In the genomic region with DNA sequence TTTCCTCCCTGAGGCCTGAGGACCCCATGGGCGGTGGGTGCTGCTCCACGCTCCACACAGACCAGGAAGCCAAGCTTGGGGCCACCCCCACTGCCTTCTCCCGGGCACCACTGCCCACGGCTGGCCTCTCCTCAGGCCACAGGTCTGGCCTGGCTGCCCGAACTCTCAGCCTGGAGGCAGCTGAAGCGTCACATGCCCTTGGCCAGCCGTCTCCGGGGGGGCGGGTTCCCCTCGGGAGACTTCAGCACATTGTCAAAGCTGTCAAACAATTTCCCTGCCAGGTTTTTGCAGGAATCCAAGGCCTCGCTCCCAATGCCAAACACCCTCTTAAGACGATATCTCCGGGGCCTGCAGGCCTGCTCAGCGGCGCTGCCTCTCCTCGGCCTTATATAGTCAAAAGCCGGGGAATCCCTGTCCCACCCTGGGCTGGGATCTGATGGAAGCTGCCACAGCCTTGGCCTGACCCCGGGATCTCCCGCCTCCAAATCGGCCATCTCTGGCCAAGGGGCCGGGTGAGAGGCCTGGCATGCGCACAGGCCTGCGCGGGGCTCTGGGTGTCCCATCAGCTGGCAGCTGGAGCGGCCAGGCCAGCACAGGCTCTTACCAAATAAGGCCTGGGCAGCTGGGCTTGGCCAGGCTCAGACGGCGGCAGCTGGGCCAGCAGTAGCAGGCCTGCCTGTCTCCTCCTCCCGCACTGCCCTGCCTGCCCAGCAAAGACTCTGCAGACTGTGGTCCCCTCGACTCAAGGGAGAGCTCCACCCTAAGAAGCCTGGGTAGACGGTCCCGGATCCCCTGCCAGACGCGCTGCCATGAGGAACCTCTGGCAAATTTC, we compare ENCODE assay signal across 8 cellular contexts. TPM values are rescaled to one million over a fixed set of nuclear protein-coding genes. Genes with fewer than 3 reads are reported as not detected.
DNase-seq lines count a peak whose midpoint lies in the region; ATAC-seq and TF ChIP-seq lines count a peak whose summit lies in the region.

No MANE protein-coding gene starts in this region.

- H3K27me3 Mint-ChIP-seq in CD4-positive, alpha-beta T cell = no peaks in the 10 kb centered on the region

- intact Hi-C loops in head of caudate nucleus (cut with DNase I) = loop anchor here (5.0 kb wide), 1 partner anchor 44 kb away; no protein-coding TSS in a partner anchor
- intact Hi-C loops in CD4-positive, alpha-beta T cell (cut with DNase I, micrococcal nuclease) = no loop called here

- peak overlapping the region; percentile 46 for H3K27ac ChIP-seq in RWPE1
- no peak overlapping the region for H3K27ac ChIP-seq in CD4-positive, alpha-beta T cell (ENCODE audit: low read depth, low read length)

- H3K9me3 Mint-ChIP-seq in CD4-positive, alpha-beta T cell = no peaks in the 10 kb centered on the region

- ATAC-seq in GM18498 (IDR thresholded peaks at IDR 0.05; ENCODE audit: unreplicated experiment) (no peak), GM19463 (IDR thresholded peaks at IDR 0.05; ENCODE audit: unreplicated experiment) (no peak)
- ATAC-seq in CD4-positive, alpha-beta T cell (ENCODE audit: poor library complexity) = no peak

- no peak for TF ChIP-seq CTCF in RWPE1 (conservative IDR thresholded peaks at IDR 0.05; ENCODE audit: low read depth)
- TF ChIP-seq CTCF in GM13977 (IDR thresholded peaks at IDR 0.05; ENCODE audit: extremely low read depth, insufficient read depth, missing control alignments) = no peak
- no peak for TF ChIP-seq CTCF in CD4-positive, alpha-beta T cell (IDR thresholded peaks at IDR 0.05)

- no peaks in the 10 kb centered on the region for H3K9me3 ChIP-seq in CD4-positive, alpha-beta T cell (ENCODE audit: control insufficient read depth, low read length)

- peaks cover 11% of the 10 kb centered on the region for H3K4me1 Mint-ChIP-seq in CD4-positive, alpha-beta T cell (ENCODE audit: low read depth)

- in situ Hi-C loops in GM13977 (cut with MboI; ENCODE audit: low pct_unique_long_range_greater_than_20kb, low sequenced_read_pairs, unreplicated experiment) = no loop called here

- DNase-seq in Ammon's horn (ENCODE audit: low spot score) = peak; percentile 96
- no peak for DNase-seq in RWPE1 (ENCODE audit: low spot score)
- DNase-seq in head of caudate nucleus = peak; percentile 80 to 97 (median 91)
- peak; percentile 80 for DNase-seq in occipital lobe (lab: John Stamatoyannopoulos, UW)
- DNase-seq in GM13977 (ENCODE audit: low spot score) = no peak
- DNase-seq in CD4-positive, alpha-beta T cell = no peak

- H3K4me3 Mint-ChIP-seq in CD4-positive, alpha-beta T cell = no peak overlapping the region

- no peak overlapping the region for H3K27ac Mint-ChIP-seq in CD4-positive, alpha-beta T cell

- POLR2A ChIA-PET in RWPE1 (lab: Yijun Ruan, JAX; ENCODE audit: low non-redundant PET) = no interaction called here
- POLR2A ChIA-PET in CD4-positive, alpha-beta T cell (lab: Charles Lee) = interaction anchor here (0.7 kb wide), 1 partner anchor 43 kb away, joined by 4 read pairs; no protein-coding TSS in a partner anchor

- CTCF ChIA-PET in RWPE1 (lab: Yijun Ruan, JAX) = interaction anchor here (0.6 to 0.7 kb wide), 3 partner anchors 15 to 429 kb away, joined by 3 read pairs; no protein-coding TSS in a partner anchor
- CTCF ChIA-PET in CD4-positive, alpha-beta T cell (lab: Charles Lee) = no interaction called here

- H3K27me3 ChIP-seq in CD4-positive, alpha-beta T cell (ENCODE audit: control insufficient read depth, insufficient read depth, low read length) = no peaks in the 10 kb centered on the region

- no peaks in the 10 kb centered on the region for H3K36me3 Mint-ChIP-seq in CD4-positive, alpha-beta T cell (ENCODE audit: low read depth)

RNA-seq across cellular contexts. Expression of gene RBM38, which starts 49.7 kb away (rescaled TPM):
- 11.2 TPM for total RNA-seq in occipital lobe
- total RNA-seq in CD4-positive, alpha-beta T cell = 100 to 1,000 TPM; 604 to 645 TPM

Comparison
In these comparisons a context has a peak if more than half of its experiments do, and no peak if none do; other contexts are left out.
1. DNase-seq: peak in Ammon's horn (single experiment), head of caudate nucleus (42 of 42) and occipital lobe (single experiment); none in RWPE1 (single experiment), GM13977 (single experiment) and CD4-positive, alpha-beta T cell (0 of 10).
2. RNA of gene RBM38, which starts 49.7 kb away (total RNA-seq): 604 to 645 TPM in CD4-positive, alpha-beta T cell; 11.2 TPM in occipital lobe (single experiment); every median in the first group is over 10 times any median in the second.